8 cellular contexts compared by ENCODE assay signal in the genomic region with DNA sequence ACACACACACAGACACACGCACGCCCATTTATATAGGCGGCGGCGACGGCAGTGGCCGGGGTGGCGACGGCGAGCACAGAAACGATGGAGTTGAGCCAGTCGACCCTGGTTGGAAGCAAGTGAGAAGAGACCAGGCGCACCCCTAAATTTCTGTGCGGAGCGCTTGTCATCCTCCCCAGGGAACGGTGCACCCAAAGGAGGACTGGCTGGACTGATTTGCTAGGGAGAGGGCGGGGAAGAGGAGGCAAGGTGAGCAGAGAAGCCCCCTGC. TPM values are rescaled to one million over a fixed set of nuclear protein-coding genes. Genes with fewer than 3 reads are reported as not detected.
DNase-seq lines count a peak whose midpoint lies in the region; ATAC-seq and TF ChIP-seq lines count a peak whose summit lies in the region.

No MANE protein-coding gene starts in this region.

- peak overlapping the region in 2 of 5 donors; percentile 51 to 74 for H3K9ac ChIP-seq in subcutaneous abdominal adipose tissue (ENCODE audit: low read length in 5 of 5)

- H3K4me3 ChIP-seq in breast epithelium (peak overlapping the region; percentile 57 to 75 (median 62)), left lung (peak overlapping the region; percentile 22 to 27), subcutaneous abdominal adipose tissue (ENCODE audit: low read depth in 1 of 5, low read length in 5 of 5) (peak overlapping the region; percentile 60 to 81 (median 68))

- TF ChIP-seq POLR2A in breast epithelium (IDR thresholded peaks at IDR 0.05), result no peak

- H3K36me3 ChIP-seq in breast epithelium, result no peaks in the 10 kb centered on the region
- H3K36me3 ChIP-seq in left lung, result no peaks in the 10 kb centered on the region
- H3K36me3 ChIP-seq in subcutaneous abdominal adipose tissue (ENCODE audit: control insufficient read depth in 5 of 5, insufficient read depth in 5 of 5, low read length in 5 of 5), result no peaks in the 10 kb centered on the region

- H3K9me3 ChIP-seq in breast epithelium (no peaks in the 10 kb centered on the region), left lung (no peaks in the 10 kb centered on the region), subcutaneous abdominal adipose tissue (ENCODE audit: control insufficient read depth in 5 of 5, low read length in 5 of 5) (peaks cover 0 to 2% (median 0%) of the 10 kb centered on the region in 5 donors)

- H3K4me1 ChIP-seq in breast epithelium, result no peaks in the 10 kb centered on the region
- H3K4me1 ChIP-seq in left lung, result no peaks in the 10 kb centered on the region
- H3K4me1 ChIP-seq in subcutaneous abdominal adipose tissue (ENCODE audit: control insufficient read depth in 5 of 5, insufficient read depth in 5 of 5, low read length in 5 of 5), result peaks cover 0 to 30% (median 21%) of the 10 kb centered on the region in 5 donors

- DNase-seq in NCI-H1105 treated with DMSO at 0.1 percent for 48 hours (lab: John Stamatoyannopoulos, UW) (peak; percentile 23), NCI-H1105 (lab: John Stamatoyannopoulos, UW) (no peak), breast epithelium (ENCODE audit: low spot score in 2 of 2) (no peak), left lung (no peak), omental fat pad (ENCODE audit: low spot score) (no peak), cortex of kidney (lab: John Stamatoyannopoulos, UW) (no peak)

- peak overlapping the region; percentile 59 to 79 for H3K27ac ChIP-seq in breast epithelium
- no peak overlapping the region for H3K27ac ChIP-seq in left lung
- peak overlapping the region; percentile 37 for H3K27ac ChIP-seq in subcutaneous abdominal adipose tissue (ENCODE audit: low read depth, low read length)

- TF ChIP-seq CTCF in breast epithelium (IDR thresholded peaks at IDR 0.05) (no peak), left lung (IDR thresholded peaks at IDR 0.05) (no peak), omental fat pad (IDR thresholded peaks at IDR 0.05) (no peak)

- ATAC-seq in left lung, result no peak
- ATAC-seq in GM19467 (IDR thresholded peaks at IDR 0.05; ENCODE audit: unreplicated experiment), result no peak
- no peak for ATAC-seq in omental fat pad (ENCODE audit: low FRiP score)

- H3K27me3 ChIP-seq in breast epithelium (peaks cover 0 to 33% of the 10 kb centered on the region in 2 donors), left lung (peaks cover 7 to 51% of the 10 kb centered on the region in 2 donors), subcutaneous abdominal adipose tissue (ENCODE audit: control insufficient read depth in 5 of 5, insufficient read depth in 4 of 5, low read length in 5 of 5) (peaks cover 4 to 20% (median 9%) of the 10 kb centered on the region in 5 donors)

- intact Hi-C loops in breast epithelium (cut with DNase I; ENCODE audit: low total_unique reads) (no loop called here), left lung (cut with DNase I) (no loop called here)

RNA-seq across cellular contexts. Expression of gene NHS, which starts 0.3 kb away (rescaled TPM):
- 10 to 100 TPM in 1 of 3 donors, 1 to 10 TPM in 2; 8.5 to 11.2 (median 8.8) TPM for total RNA-seq in breast epithelium
- 1 to 10 TPM; 1.4 to 2.0 TPM for total RNA-seq in left lung
- total RNA-seq in omental fat pad, result 1 to 10 TPM; 4.0 to 9.7 (median 7.6) TPM

Comparison
In these comparisons a context has a peak if more than half of its experiments do, and no peak if none do; other contexts are left out.
1. H3K27ac ChIP-seq: peak in breast epithelium (2 of 2) and subcutaneous abdominal adipose tissue (single experiment); none in left lung (0 of 2).
2. Peak in every context shown above with its lines, with median percentiles within 50 percentile points of each other: H3K4me3 ChIP-seq.